ENCODE assay signal across 17 cellular contexts in genomic region chr12:83945871-83946270, GRCh38.
DNase-seq lines count a peak whose midpoint lies in the region; ATAC-seq and TF ChIP-seq lines count a peak whose summit lies in the region.
"Had no signal": no experiment of that assay in that cellular context is flagged by ENCODE, and none has a peak within 500 bp of the region (broad histone marks: within the 10 kb centered on the region; RNA-seq: fewer than 3 reads in every experiment).

No MANE protein-coding gene starts in this region.

- no peak overlapping the region for H3K27ac ChIP-seq in HCT116 (ENCODE audit: low read depth, low read length)
- H3K27ac ChIP-seq in SK-N-MC, result peak overlapping the region; percentile 27; the same call in 1 of the 2 replicates
- no peak overlapping the region for H3K27ac ChIP-seq in CD4-positive, alpha-beta T cell (ENCODE audit: low read depth, low read length)
- H3K27ac ChIP-seq: BLaER1, lower lobe of right lung, sigmoid colon had no signal

- RAD21 ChIA-PET in HCT116 (lab: Charles Lee; ENCODE audit: low non-redundant PET in 1 of 2, low total read pairs in 2 of 2, uncharacterized antibody in 2 of 2, unreplicated experiment in 2 of 2), result no interaction called here

- H2AFZ ChIP-seq in HCT116 (ENCODE audit: low read depth, low read length, poor library complexity, severe bottlenecking), result peak overlapping the region; percentile 62

- peaks cover 0 to 5% of the 10 kb centered on the region in 2 experiments; a peak in 2 of 4 replicates for H3K4me1 ChIP-seq in HCT116 (ENCODE audit: control insufficient read depth in 1 of 2, insufficient read depth in 2 of 2, low read length in 2 of 2)
- H3K4me1 ChIP-seq: BLaER1, lower lobe of right lung had no signal

- H3K36me3 ChIP-seq in HCT116 (ENCODE audit: control insufficient read depth in 1 of 2, insufficient read depth in 2 of 2, low read length in 2 of 2) (no peaks in the 10 kb centered on the region), SK-N-MC (ENCODE audit: insufficient read depth, low read length) (no peaks in the 10 kb centered on the region)
- H3K36me3 ChIP-seq: BLaER1, lower lobe of right lung, sigmoid colon had no signal

- no peak overlapping the region for H3K9ac ChIP-seq in HCT116 (ENCODE audit: low read length)
- no peak overlapping the region for H3K9ac ChIP-seq in SK-N-MC (ENCODE audit: insufficient read length)
- H3K9ac ChIP-seq: BLaER1 had no signal

- no peaks in the 10 kb centered on the region for H3K79me2 ChIP-seq in HCT116 (ENCODE audit: insufficient read depth, low read length)

- TF ChIP-seq CTCF in AG09309 (IDR thresholded peaks at IDR 0.05; ENCODE audit: control insufficient read depth, insufficient read depth, low read depth, low read length, missing control alignments) (no peak), HCT116 (IDR thresholded peaks at IDR 0.05 in 2 of 3, conservative IDR thresholded peaks at IDR 0.05 in 1 of 3; ENCODE audit: borderline replicate concordance in 1 of 3, insufficient read depth in 1 of 3, low read depth in 2 of 3, low read length in 2 of 3) (no peak)
- TF ChIP-seq CTCF in CD4-positive, alpha-beta T cell (IDR thresholded peaks at IDR 0.05), result no peak

- no peak for TF ChIP-seq POLR2A in HCT116 (IDR thresholded peaks at IDR 0.05; ENCODE audit: borderline replicate concordance, extremely low read depth, insufficient read depth, insufficient read length)

- POLR2A ChIA-PET in HCT116 (lab: Charles Lee), result no interaction called here
- POLR2A ChIA-PET in CD4-positive, alpha-beta T cell (lab: Charles Lee), result no interaction called here

- no TSS peak for BruUV-seq in HCT116 (replicated peaks; lab: Mats Ljungman, UMichigan)

- H3K4me3 ChIP-seq in AG09309 (ENCODE audit: control insufficient read depth, low read depth, low read length), result no peak overlapping the region
- H3K4me3 ChIP-seq in HCT116 (replicated peaks in 1 of 2; ENCODE audit: low read depth in 1 of 2, low read length in 2 of 2), result no peak overlapping the region
- H3K4me3 ChIP-seq in SK-N-MC, result peak overlapping the region; percentile 25; the same call in 1 of the 2 replicates
- H3K4me3 ChIP-seq: BLaER1, lower lobe of right lung, sigmoid colon had no signal

- H3K27me3 Mint-ChIP-seq in CD4-positive, alpha-beta T cell, result no peaks in the 10 kb centered on the region
- H3K27me3 Mint-ChIP-seq: activated CD4-positive, alpha-beta memory T cell treated with anti-CD3 and anti-CD28 coated beads for 36 hours; brain had no signal

- no peak overlapping the region for H3K4me2 ChIP-seq in HCT116 (ENCODE audit: low read length)
- H3K4me2 ChIP-seq: BLaER1 had no signal

- no peaks in the 10 kb centered on the region for H4K20me1 ChIP-seq in HCT116 (ENCODE audit: insufficient read depth)
- H4K20me1 ChIP-seq: BLaER1 had no signal

- H3K4me3 Mint-ChIP-seq in CD4-positive, alpha-beta T cell, result no peak overlapping the region
- H3K4me3 Mint-ChIP-seq: activated CD4-positive, alpha-beta memory T cell treated with anti-CD3 and anti-CD28 coated beads for 36 hours; brain; H9; nephron had no signal

- CTCF ChIA-PET in HCT116 (lab: Charles Lee), result no interaction called here
- CTCF ChIA-PET in CD4-positive, alpha-beta T cell (lab: Charles Lee), result no interaction called here

- H3K9me3 ChIP-seq in HCT116 (ENCODE audit: control insufficient read depth in 1 of 2, insufficient read depth in 1 of 2, low read depth in 1 of 2, low read length in 2 of 2), result no peaks in the 10 kb centered on the region
- H3K9me3 ChIP-seq in SK-N-MC (ENCODE audit: low read depth, low read length), result no peaks in the 10 kb centered on the region
- no peaks in the 10 kb centered on the region for H3K9me3 ChIP-seq in CD4-positive, alpha-beta T cell (ENCODE audit: control insufficient read depth, low read length)
- H3K9me3 ChIP-seq: BLaER1, lower lobe of right lung, sigmoid colon had no signal

- H3K9me3 Mint-ChIP-seq in CD4-positive, alpha-beta T cell, result peaks cover 4% of the 10 kb centered on the region
- H3K9me3 Mint-ChIP-seq: activated CD4-positive, alpha-beta memory T cell treated with anti-CD3 and anti-CD28 coated beads for 36 hours had no signal

- TF ChIP-seq RAD21 in HCT116 (IDR thresholded peaks at IDR 0.05; ENCODE audit: low read depth), result no peak

- ATAC-seq in HCT116, result 0 out of 2 replicates have a peak, but pooled peaks have one; percentile 34
- no peak for ATAC-seq in HG03159 (IDR thresholded peaks at IDR 0.05; ENCODE audit: unreplicated experiment)
- no peak for ATAC-seq in CD4-positive, alpha-beta T cell (ENCODE audit: poor library complexity)
- ATAC-seq: lower lobe of right lung had no signal

- DNase-seq in AG09309 (ENCODE audit: low read depth) (peak; percentile 38), HCT116 (ENCODE audit: low read depth, low spot score) (peak; percentile 3), SK-N-MC (ENCODE audit: low read depth, low spot score) (peak; percentile 47), fibroblast of peridontal ligament (ENCODE audit: extremely low read depth) (peak; percentile 20), HuH-7 (ENCODE audit: low spot score) (no peak)
- DNase-seq in activated naive CD4-positive, alpha-beta T cell treated with anti-CD3 and anti-CD28 coated beads, Interleukin-2, amount 50 U/mL, for 16 hours, result no peak
- DNase-seq in CD4-positive, alpha-beta T cell, result no peak
- DNase-seq: activated CD4-positive, alpha-beta memory T cell treated with anti-CD3 and anti-CD28 coated beads for 36 hours; activated effector memory CD4-positive, alpha-beta T cell treated with Interleukin-2 at 50 U/mL for 16 hours; H9; lower lobe of right lung; NCI-H345; sigmoid colon had no signal

- no peaks in the 10 kb centered on the region for H3K9me2 ChIP-seq in HCT116 (ENCODE audit: insufficient read depth)

- no peaks in the 10 kb centered on the region for H3K36me3 Mint-ChIP-seq in CD4-positive, alpha-beta T cell (ENCODE audit: low read depth)
- H3K36me3 Mint-ChIP-seq: activated CD4-positive, alpha-beta memory T cell treated with anti-CD3 and anti-CD28 coated beads for 36 hours; brain had no signal

- intact Hi-C loops in HCT116 (cut with micrococcal nuclease), result no loop called here
- intact Hi-C loops in CD4-positive, alpha-beta T cell (cut with DNase I, micrococcal nuclease), result no loop called here

- H3K27me3 ChIP-seq in HCT116 (ENCODE audit: insufficient read depth, low read length), result no peaks in the 10 kb centered on the region
- no peaks in the 10 kb centered on the region for H3K27me3 ChIP-seq in CD4-positive, alpha-beta T cell (ENCODE audit: control insufficient read depth, insufficient read depth, low read length)
- H3K27me3 ChIP-seq: BLaER1, sigmoid colon had no signal

- no peaks in the 10 kb centered on the region for H3K4me1 Mint-ChIP-seq in CD4-positive, alpha-beta T cell (ENCODE audit: low read depth)
- H3K4me1 Mint-ChIP-seq: brain, nephron had no signal

- no peak overlapping the region for H3K27ac Mint-ChIP-seq in CD4-positive, alpha-beta T cell
- H3K27ac Mint-ChIP-seq: activated CD4-positive, alpha-beta memory T cell treated with anti-CD3 and anti-CD28 coated beads for 36 hours; brain had no signal

TF ChIP-seq in HCT116, 20 proteins besides CTCF, POLR2A, EP300 and RAD21 (continues in another document):
- no peak for TF ChIP-seq REST (IDR thresholded peaks at IDR 0.05; ENCODE audit: low read depth)
- TF ChIP-seq ELF1 (IDR thresholded peaks at IDR 0.05; ENCODE audit: borderline replicate concordance, low read depth), result no peak
- no peak for TF ChIP-seq EZH2phosphoT487 (IDR thresholded peaks at IDR 0.05; ENCODE audit: borderline replicate concordance)
- TF ChIP-seq TCF7L2 (IDR thresholded peaks at IDR 0.05; ENCODE audit: borderline replicate concordance, extremely low read depth, insufficient read depth, insufficient read length), result no peak
- TF ChIP-seq YY1 (IDR thresholded peaks at IDR 0.05; ENCODE audit: extremely low read depth, insufficient replicate concordance, low read depth, low read length), result no peak
- no peak for TF ChIP-seq FOSL1 (IDR thresholded peaks at IDR 0.05; ENCODE audit: low read depth)
- TF ChIP-seq SP1 (IDR thresholded peaks at IDR 0.05; ENCODE audit: low read depth), result no peak
- no peak for TF ChIP-seq CBX3 (IDR thresholded peaks at IDR 0.05; ENCODE audit: low read depth)
- TF ChIP-seq ZNF274 (IDR thresholded peaks at IDR 0.05; ENCODE audit: low read depth, low read length), result no peak
- TF ChIP-seq EGR1 (IDR thresholded peaks at IDR 0.05; ENCODE audit: low read depth), result no peak
- TF ChIP-seq ZFX (IDR thresholded peaks at IDR 0.05), result no peak
- TF ChIP-seq SIN3A (IDR thresholded peaks at IDR 0.05; ENCODE audit: low read depth), result no peak
- TF ChIP-seq POLR2AphosphoS5 (IDR thresholded peaks at IDR 0.05; ENCODE audit: low read depth, low read length), result no peak

Comparison
In these comparisons a context has a peak if more than half of its experiments do, and no peak if none do; other contexts are left out.
1. DNase-seq: peak in AG09309 (single experiment), HCT116 (single experiment), SK-N-MC (single experiment) and fibroblast of peridontal ligament (single experiment); none in activated naive CD4-positive, alpha-beta T cell treated with anti-CD3 and anti-CD28 coated beads, Interleukin-2, amount 50 U/mL, for 16 hours (single experiment), HuH-7 (single experiment) and CD4-positive, alpha-beta T cell (0 of 10).